8 cellular contexts compared by ENCODE assay signal in the genomic region with DNA sequence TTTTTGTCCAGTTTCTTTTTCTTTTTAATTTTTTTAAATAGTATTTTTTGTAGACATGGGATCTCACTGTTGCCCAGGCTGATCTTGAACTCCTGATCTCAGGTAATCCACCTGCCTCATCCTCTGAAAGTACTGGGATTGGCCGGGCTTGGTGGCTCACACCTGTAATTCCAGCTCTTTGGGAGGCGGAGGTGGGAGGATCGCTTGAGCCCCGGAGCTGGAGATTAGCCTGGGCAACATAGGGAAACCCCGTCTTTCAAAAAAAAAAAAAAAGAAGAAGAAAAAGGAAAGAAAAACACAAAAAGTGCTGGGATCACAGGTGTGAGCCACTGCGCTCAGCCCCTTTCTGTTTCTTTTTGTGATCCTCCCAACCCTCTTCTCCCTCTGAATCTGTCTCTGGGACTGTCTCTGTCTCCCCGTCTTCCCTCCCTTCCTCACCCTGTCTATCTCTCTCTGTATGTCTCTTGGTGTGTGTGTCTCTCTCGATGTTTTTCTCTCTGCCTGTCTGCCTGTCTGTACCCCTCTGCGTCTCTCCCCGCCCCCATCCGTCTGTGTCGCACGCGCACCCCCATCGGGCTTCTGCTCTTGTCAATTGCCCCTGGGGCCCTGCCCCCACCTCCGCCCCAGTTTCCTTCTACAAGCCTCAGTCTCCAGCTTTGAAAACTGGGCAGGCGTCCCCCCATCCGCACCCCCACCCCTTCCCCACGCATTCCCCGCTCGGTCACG. TPM values are rescaled to one million over a fixed set of nuclear protein-coding genes. Genes with fewer than 3 reads are reported as not detected.
DNase-seq lines count a peak whose midpoint lies in the region; ATAC-seq, FAIRE-seq and TF ChIP-seq lines count a peak whose summit lies in the region.

No MANE protein-coding gene starts in this region.

- peak overlapping the region; percentile 90 for H3K4me3 Mint-ChIP-seq in astrocyte (ENCODE audit: unreplicated experiment)

- H3K4me2 ChIP-seq in astrocyte (ENCODE audit: low read length) = peak overlapping the region; percentile 96
- peak overlapping the region; percentile 85 for H3K4me2 ChIP-seq in HepG2 (ENCODE audit: low read depth, low read length)

- intact Hi-C loops in HepG2 (cut with micrococcal nuclease; ENCODE audit: unreplicated experiment) = no loop called here

- WGBS in HepG2 (ENCODE audit: low lambda C conversion rate) = 25% methylated on average over 22 of the region's 22 CpGs

- H3K9me3 ChIP-seq in HEK293 (ENCODE audit: control insufficient read depth, insufficient read depth, low read depth, low read length) = no peaks in the 10 kb centered on the region
- no peaks in the 10 kb centered on the region for H3K9me3 ChIP-seq in astrocyte (ENCODE audit: insufficient read depth, low read depth, low read length)
- no peaks in the 10 kb centered on the region for H3K9me3 ChIP-seq in HepG2 (ENCODE audit: low read length)

- H3K36me3 ChIP-seq in HEK293 (ENCODE audit: control insufficient read depth in 2 of 2, insufficient read depth in 1 of 2, low read length in 2 of 2) (peaks cover 0 to 3% of the 10 kb centered on the region in 2 experiments; a peak in 1 of 3 replicates), astrocyte (ENCODE audit: insufficient read depth, low read length) (peaks cover 4% of the 10 kb centered on the region), HepG2 (replicated peaks in 1 of 2; ENCODE audit: control insufficient read depth in 1 of 2, insufficient read depth in 2 of 2, low read length in 2 of 2) (peaks cover 0 to 3% of the 10 kb centered on the region in 2 experiments; a peak in 1 of 5 replicates)

- H3K27ac ChIP-seq in HEK293 (ENCODE audit: extremely low read depth, low read depth, low read length) = peak overlapping the region; percentile 56
- peak overlapping the region; percentile 56 for H3K27ac ChIP-seq in astrocyte (ENCODE audit: low read depth, low read length)
- peak overlapping the region; percentile 59 for H3K27ac ChIP-seq in HepG2 (ENCODE audit: extremely low read length, insufficient read depth, low read length)

- H3K27me3 ChIP-seq in astrocyte (ENCODE audit: insufficient read depth, low read length) (no peaks in the 10 kb centered on the region), HepG2 (ENCODE audit: control insufficient read depth in 1 of 2, insufficient read depth in 2 of 2, low read length in 2 of 2) (no peaks in the 10 kb centered on the region; a peak in 1 of 5 replicates)

- TF ChIP-seq CTCF in HEK293 (tag by site-specific recombination; IDR thresholded peaks at IDR 0.05) (peak; percentile 23; the same call in 1 of the 2 replicates), astrocyte (IDR thresholded peaks at IDR 0.05; ENCODE audit: insufficient read depth, low read depth, low read length) (no peak), HepG2 (CRISPR knock-in tag; IDR thresholded peaks at IDR 0.05) (no peak)

- H3K9me3 Mint-ChIP-seq in astrocyte (ENCODE audit: unreplicated experiment) = no peaks in the 10 kb centered on the region

- no peak for TF ChIP-seq EP300 in HepG2 (IDR thresholded peaks at IDR 0.05; ENCODE audit: low read depth in 2 of 2, low read length in 2 of 2)
- TF ChIP-seq EP300 in HepG2 (CRISPR knock-in tag; IDR thresholded peaks at IDR 0.05; ENCODE audit: borderline replicate concordance) = no peak

- peak overlapping the region; percentile 26 for H3K4me3 ChIP-seq in HEK293 (ENCODE audit: low read depth, low read length)
- H3K4me3 ChIP-seq in astrocyte (ENCODE audit: insufficient read depth, low read depth, low read length) = peak overlapping the region; percentile 29
- peak overlapping the region; percentile 97 to 98 (median 97) for H3K4me3 ChIP-seq in HepG2 (replicated peaks in 1 of 3; ENCODE audit: insufficient read depth in 1 of 3, low read depth in 2 of 3, low read length in 3 of 3)

- no peak for TF ChIP-seq RAD21 in HepG2 (CRISPR knock-in tag; IDR thresholded peaks at IDR 0.05)

- H4K20me1 ChIP-seq in astrocyte (ENCODE audit: insufficient read depth, low read length) (peaks cover 22% of the 10 kb centered on the region), HepG2 (ENCODE audit: insufficient read depth, low read length) (peaks cover 20% of the 10 kb centered on the region; the same call in 1 of the 2 replicates)

- FAIRE-seq in astrocyte (lab: Jason Lieb, UNC) (no peak), HepG2 (lab: Jason Lieb, UNC) (no peak)

- POLR2A ChIA-PET in HEK293 (lab: Yijun Ruan, JAX) = interaction anchor here (0.5 to 11.2 kb wide), 12 partner anchors 7 to 288 kb away, joined by 3 to 175 read pairs (median 5); a partner anchor contains a TSS
- POLR2A ChIA-PET in HepG2 (lab: Yijun Ruan, JAX) = interaction anchor here (0.6 to 5.8 kb wide), 6 partner anchors 8 to 64 kb away, joined by 3 to 117 read pairs (median 10); a partner anchor contains a TSS

- DNase-seq in T-helper 1 cell = peak; percentile 70 to 89 (median 80)
- no peak for DNase-seq in astrocyte (ENCODE audit: low read depth)
- DNase-seq in HepG2 (ENCODE audit: low spot score) = no peak
- DNase-seq in stimulated activated CD4-positive, alpha-beta T cell treated with anti-CD3 and anti-CD28 coated beads, TNF-alpha, amount 100 ng/mL, for 48 hours (ENCODE audit: low read depth in 3 of 3) = peak; percentile 47 to 84 (median 73)
- no peak for DNase-seq in DMS79 (lab: John Stamatoyannopoulos, UW)
- DNase-seq in cerebellar cortex (ENCODE audit: low spot score) = no peak

- in situ Hi-C loops in HepG2 (cut with HindIII; ENCODE audit: extremely low pct_ligation_motif_present, low pct_unique_long_range_greater_than_20kb) = no loop called here

- CTCF ChIA-PET in HEK293 (lab: Yijun Ruan, JAX) (interaction anchor here (0.6 to 4.6 kb wide), 3 partner anchors 8 to 264 kb away, joined by 3 to 41 read pairs (median 7); no protein-coding TSS in a partner anchor), HepG2 (lab: Yijun Ruan, JAX; ENCODE audit: low intra/inter-chr PET ratio, low total read pairs) (interaction anchor here (0.8 kb wide), 1 partner anchor 9 kb away, joined by 3 read pairs; no protein-coding TSS in a partner anchor)

- H3K9ac ChIP-seq in astrocyte (ENCODE audit: low read length) = peak overlapping the region; percentile 83
- peak overlapping the region; percentile 73 for H3K9ac ChIP-seq in HepG2 (ENCODE audit: insufficient read depth, low read depth, low read length)

- H3K4me1 Mint-ChIP-seq in astrocyte (ENCODE audit: low read depth, unreplicated experiment) = peaks cover 31% of the 10 kb centered on the region

- H3K4me1 ChIP-seq in HEK293 (ENCODE audit: control insufficient read depth, insufficient read depth, low read length) (peaks cover 57% of the 10 kb centered on the region), astrocyte (ENCODE audit: insufficient read depth, low read length) (peaks cover 63% of the 10 kb centered on the region), HepG2 (ENCODE audit: insufficient read depth, low read length) (peaks cover 57% of the 10 kb centered on the region)

- no TSS peak for BruUV-seq in HepG2 (replicated peaks; lab: Mats Ljungman, UMichigan)

- peak overlapping the region; percentile 81 for H3K27ac Mint-ChIP-seq in astrocyte (ENCODE audit: unreplicated experiment)

- H3K36me3 Mint-ChIP-seq in astrocyte (ENCODE audit: low read depth, unreplicated experiment) = peaks cover 2% of the 10 kb centered on the region

- no peak for ATAC-seq in HepG2
- no peak for ATAC-seq in GM18873 (IDR thresholded peaks at IDR 0.05; ENCODE audit: low FRiP score, unreplicated experiment)

- H2AFZ ChIP-seq in astrocyte (ENCODE audit: low read depth, low read length) = peak overlapping the region; percentile 43
- H2AFZ ChIP-seq in HepG2 (ENCODE audit: low read length) = no peak overlapping the region

- H3K79me2 ChIP-seq in astrocyte (ENCODE audit: insufficient read depth, low read length) (peaks cover 30% of the 10 kb centered on the region), HepG2 (ENCODE audit: insufficient read depth, low read length) (peaks cover 32% of the 10 kb centered on the region)

- TF ChIP-seq POLR2A in HepG2 (IDR thresholded peaks at IDR 0.05; ENCODE audit: insufficient read depth in 1 of 2, low read depth in 2 of 2, low read length in 2 of 2) = no peak

- H3K27me3 Mint-ChIP-seq in astrocyte (ENCODE audit: low read depth, unreplicated experiment) = no peaks in the 10 kb centered on the region

RNA-seq across cellular contexts. Expression of a gene that starts 0.6 kb away (rescaled TPM):
- total RNA-seq in astrocyte (21.6 and 28.0 TPM in 2 replicates), HepG2 (2016; rRNA removed; fragmentation: Illumina TruSeq; extraction: Trizol) (0.81 and 1.7 TPM in 2 replicates)
- 1.2 and 1.4 TPM in 2 replicates for total RNA-seq in HepG2 (2016; cell fraction: cytosol; rRNA removed; fragmentation: Illumina TruSeq; extraction: Trizol; ENCODE audit: low read depth)
- total RNA-seq in HepG2 (2016; cell fraction: insoluble cytoplasmic fraction; rRNA removed; fragmentation: Illumina TruSeq; extraction: Trizol) = 0.52 and 1.3 TPM in 2 replicates
- total RNA-seq in HepG2 (2016; cell fraction: membrane; rRNA removed; fragmentation: Illumina TruSeq; extraction: Trizol) = 1.9 and 2.1 TPM in 2 replicates
- 1.1 and 2.6 TPM in 2 replicates for total RNA-seq in HepG2 (2016; cell fraction: nucleus; rRNA removed; fragmentation: Illumina TruSeq; extraction: Trizol)
- polyA plus RNA-seq in HepG2 (2011; rRNA removed) = 1.4 and 2.1 TPM in 2 replicates
- 2.1 TPM in 2 replicates for polyA plus RNA-seq in HepG2 (2011; cell fraction: cytosol; rRNA removed)
- polyA plus RNA-seq in HepG2 (2011; cell fraction: nucleus; rRNA removed) = 10.8 and 12.7 TPM in 2 replicates
- polyA plus RNA-seq in HepG2 (2012) = 9.4 and 10.6 TPM in 2 replicates
- 1.1 and 1.3 TPM in 2 replicates for polyA plus RNA-seq in HepG2 (2016; cell fraction: cytosol; fragmentation: Illumina TruSeq; extraction: Trizol; ENCODE audit: low read depth)
- polyA plus RNA-seq in HepG2 (2016; cell fraction: insoluble cytoplasmic fraction; fragmentation: Illumina TruSeq; extraction: Trizol; ENCODE audit: low read depth) = 2.3 and 4.1 TPM in 2 replicates
- 1.9 and 2.8 TPM in 2 replicates for polyA plus RNA-seq in HepG2 (2016; cell fraction: membrane; fragmentation: Illumina TruSeq; extraction: Trizol; ENCODE audit: low read depth)
- 6.2 and 8.4 TPM in 2 replicates for polyA plus RNA-seq in HepG2 (2016; cell fraction: nucleus; fragmentation: Illumina TruSeq; extraction: Trizol; ENCODE audit: insufficient read depth, low read depth)
- polyA minus RNA-seq in HepG2 (2011; rRNA and poly(A)+ RNA removed; ENCODE audit: low replicate concordance) = 4.1 and 5.5 TPM in 2 replicates
- 7.8 and 9.2 TPM in 2 replicates for polyA minus RNA-seq in HepG2 (2011; cell fraction: cytosol; rRNA and poly(A)+ RNA removed)
- 4.1 and 6.0 TPM in 2 replicates for polyA minus RNA-seq in HepG2 (2011; cell fraction: nucleus; rRNA and poly(A)+ RNA removed)

RNA-seq across cellular contexts. Expression of a gene that starts 6.4 kb away (rescaled TPM):
- total RNA-seq in astrocyte (101 and 102 TPM in 2 replicates), HepG2 (2016; rRNA removed; fragmentation: Illumina TruSeq; extraction: Trizol) (3.6 and 5.2 TPM in 2 replicates)
- 0.51 and 1.9 TPM in 2 replicates for total RNA-seq in HepG2 (2016; cell fraction: cytosol; rRNA removed; fragmentation: Illumina TruSeq; extraction: Trizol; ENCODE audit: low read depth)
- total RNA-seq in HepG2 (2016; cell fraction: insoluble cytoplasmic fraction; rRNA removed; fragmentation: Illumina TruSeq; extraction: Trizol) = 3.1 and 4.0 TPM in 2 replicates
- total RNA-seq in HepG2 (2016; cell fraction: membrane; rRNA removed; fragmentation: Illumina TruSeq; extraction: Trizol) = 2.0 and 3.5 TPM in 2 replicates
- total RNA-seq in HepG2 (2016; cell fraction: nucleus; rRNA removed; fragmentation: Illumina TruSeq; extraction: Trizol) = 6.8 TPM in 2 replicates
- 6.8 and 7.8 TPM in 2 replicates for polyA plus RNA-seq in HepG2 (2011; rRNA removed)
- 1.9 and 2.4 TPM in 2 replicates for polyA plus RNA-seq in HepG2 (2011; cell fraction: cytosol; rRNA removed)
- 30.6 and 32.3 TPM in 2 replicates for polyA plus RNA-seq in HepG2 (2011; cell fraction: nucleus; rRNA removed)
- polyA plus RNA-seq in HepG2 (2012) = 5.1 and 11.3 TPM in 2 replicates
- polyA plus RNA-seq in HepG2 (2016; cell fraction: cytosol; fragmentation: Illumina TruSeq; extraction: Trizol; ENCODE audit: low read depth) = 0.75 and 1.5 TPM in 2 replicates
- polyA plus RNA-seq in HepG2 (2016; cell fraction: insoluble cytoplasmic fraction; fragmentation: Illumina TruSeq; extraction: Trizol; ENCODE audit: low read depth) = 2.8 and 5.1 TPM in 2 replicates
- polyA plus RNA-seq in HepG2 (2016; cell fraction: membrane; fragmentation: Illumina TruSeq; extraction: Trizol; ENCODE audit: low read depth) = 2.6 and 3.5 TPM in 2 replicates
- 17.4 and 28.3 TPM in 2 replicates for polyA plus RNA-seq in HepG2 (2016; cell fraction: nucleus; fragmentation: Illumina TruSeq; extraction: Trizol; ENCODE audit: insufficient read depth, low read depth)
- 6.5 and 8.4 TPM in 2 replicates for polyA minus RNA-seq in HepG2 (2011; rRNA and poly(A)+ RNA removed; ENCODE audit: low replicate concordance)
- 6.3 and 8.3 TPM in 2 replicates for polyA minus RNA-seq in HepG2 (2011; cell fraction: cytosol; rRNA and poly(A)+ RNA removed)
- polyA minus RNA-seq in HepG2 (2011; cell fraction: nucleus; rRNA and poly(A)+ RNA removed) = 18.9 and 20.1 TPM in 2 replicates

RNA-seq across cellular contexts. Expression of a gene that starts 14.9 kb away (rescaled TPM):
- 27.0 and 29.9 TPM in 2 replicates for total RNA-seq in astrocyte
- 14.0 and 18.1 TPM in 2 replicates for total RNA-seq in HepG2 (2016; rRNA removed; fragmentation: Illumina TruSeq; extraction: Trizol)
- total RNA-seq in HepG2 (2016; cell fraction: cytosol; rRNA removed; fragmentation: Illumina TruSeq; extraction: Trizol; ENCODE audit: low read depth) = 3.3 and 3.4 TPM in 2 replicates
- total RNA-seq in HepG2 (2016; cell fraction: insoluble cytoplasmic fraction; rRNA removed; fragmentation: Illumina TruSeq; extraction: Trizol) = 14.6 and 16.5 TPM in 2 replicates
- total RNA-seq in HepG2 (2016; cell fraction: membrane; rRNA removed; fragmentation: Illumina TruSeq; extraction: Trizol) = 8.2 and 8.3 TPM in 2 replicates
- total RNA-seq in HepG2 (2016; cell fraction: nucleus; rRNA removed; fragmentation: Illumina TruSeq; extraction: Trizol) = 6.8 and 6.9 TPM in 2 replicates
- 19.7 and 23.7 TPM in 2 replicates for polyA plus RNA-seq in HepG2 (2011; rRNA removed)
- 23.2 and 27.9 TPM in 2 replicates for polyA plus RNA-seq in HepG2 (2011; cell fraction: cytosol; rRNA removed)
- polyA plus RNA-seq in HepG2 (2011; cell fraction: nucleus; rRNA removed) = 16.6 and 20.4 TPM in 2 replicates
- polyA plus RNA-seq in HepG2 (2012) = 12.2 and 13.4 TPM in 2 replicates
- polyA plus RNA-seq in HepG2 (2016; cell fraction: cytosol; fragmentation: Illumina TruSeq; extraction: Trizol; ENCODE audit: low read depth) = 3.1 TPM in 2 replicates
- polyA plus RNA-seq in HepG2 (2016; cell fraction: insoluble cytoplasmic fraction; fragmentation: Illumina TruSeq; extraction: Trizol; ENCODE audit: low read depth) = 18.4 and 20.3 TPM in 2 replicates
- 6.3 and 7.9 TPM in 2 replicates for polyA plus RNA-seq in HepG2 (2016; cell fraction: membrane; fragmentation: Illumina TruSeq; extraction: Trizol; ENCODE audit: low read depth)
- polyA plus RNA-seq in HepG2 (2016; cell fraction: nucleus; fragmentation: Illumina TruSeq; extraction: Trizol; ENCODE audit: insufficient read depth, low read depth) = 14.1 and 15.8 TPM in 2 replicates
- polyA minus RNA-seq in HepG2 (2011; rRNA and poly(A)+ RNA removed; ENCODE audit: low replicate concordance) = 44.1 and 48.3 TPM in 2 replicates
- polyA minus RNA-seq in HepG2 (2011; cell fraction: cytosol; rRNA and poly(A)+ RNA removed) = 10.6 and 11.3 TPM in 2 replicates
- polyA minus RNA-seq in HepG2 (2011; cell fraction: nucleus; rRNA and poly(A)+ RNA removed) = 10.1 and 13.1 TPM in 2 replicates

RNA-seq across cellular contexts. Expression of a gene that starts 15.2 kb away (rescaled TPM):
- total RNA-seq in astrocyte (42.0 and 43.2 TPM in 2 replicates), HepG2 (2016; rRNA removed; fragmentation: Illumina TruSeq; extraction: Trizol) (30.2 and 31.0 TPM in 2 replicates)
- 4.3 and 4.6 TPM in 2 replicates for total RNA-seq in HepG2 (2016; cell fraction: cytosol; rRNA removed; fragmentation: Illumina TruSeq; extraction: Trizol; ENCODE audit: low read depth)
- 25.2 and 33.6 TPM in 2 replicates for total RNA-seq in HepG2 (2016; cell fraction: insoluble cytoplasmic fraction; rRNA removed; fragmentation: Illumina TruSeq; extraction: Trizol)
- total RNA-seq in HepG2 (2016; cell fraction: membrane; rRNA removed; fragmentation: Illumina TruSeq; extraction: Trizol) = 7.2 and 8.9 TPM in 2 replicates
- 17.1 and 20.6 TPM in 2 replicates for total RNA-seq in HepG2 (2016; cell fraction: nucleus; rRNA removed; fragmentation: Illumina TruSeq; extraction: Trizol)
- 30.3 and 31.1 TPM in 2 replicates for polyA plus RNA-seq in HepG2 (2011; rRNA removed)
- polyA plus RNA-seq in HepG2 (2011; cell fraction: cytosol; rRNA removed) = 23.2 and 28.5 TPM in 2 replicates
- 46.4 and 51.2 TPM in 2 replicates for polyA plus RNA-seq in HepG2 (2011; cell fraction: nucleus; rRNA removed)
- polyA plus RNA-seq in HepG2 (2012) = 31.0 and 32.0 TPM in 2 replicates
- polyA plus RNA-seq in HepG2 (2016; cell fraction: cytosol; fragmentation: Illumina TruSeq; extraction: Trizol; ENCODE audit: low read depth) = 4.2 and 4.5 TPM in 2 replicates
- 45.7 and 53.2 TPM in 2 replicates for polyA plus RNA-seq in HepG2 (2016; cell fraction: insoluble cytoplasmic fraction; fragmentation: Illumina TruSeq; extraction: Trizol; ENCODE audit: low read depth)
- polyA plus RNA-seq in HepG2 (2016; cell fraction: membrane; fragmentation: Illumina TruSeq; extraction: Trizol; ENCODE audit: low read depth) = 7.1 and 7.8 TPM in 2 replicates
- polyA plus RNA-seq in HepG2 (2016; cell fraction: nucleus; fragmentation: Illumina TruSeq; extraction: Trizol; ENCODE audit: insufficient read depth, low read depth) = 51.5 and 52.7 TPM in 2 replicates
- polyA minus RNA-seq in HepG2 (2011; rRNA and poly(A)+ RNA removed; ENCODE audit: low replicate concordance) = 32.5 and 51.4 TPM in 2 replicates
- 17.1 and 19.9 TPM in 2 replicates for polyA minus RNA-seq in HepG2 (2011; cell fraction: cytosol; rRNA and poly(A)+ RNA removed)
- polyA minus RNA-seq in HepG2 (2011; cell fraction: nucleus; rRNA and poly(A)+ RNA removed) = 30.1 and 33.9 TPM in 2 replicates

RNA-seq across cellular contexts. Expression of a gene that starts 29.7 kb away (rescaled TPM):
- total RNA-seq in astrocyte (1,194 and 1,329 TPM in 2 replicates), HepG2 (2016; rRNA removed; fragmentation: Illumina TruSeq; extraction: Trizol) (488 and 790 TPM in 2 replicates)
- 875 and 1,100 TPM in 2 replicates for total RNA-seq in HepG2 (2016; cell fraction: cytosol; rRNA removed; fragmentation: Illumina TruSeq; extraction: Trizol; ENCODE audit: low read depth)
- 524 and 648 TPM in 2 replicates for total RNA-seq in HepG2 (2016; cell fraction: insoluble cytoplasmic fraction; rRNA removed; fragmentation: Illumina TruSeq; extraction: Trizol)
- 1,389 and 1,434 TPM in 2 replicates for total RNA-seq in HepG2 (2016; cell fraction: membrane; rRNA removed; fragmentation: Illumina TruSeq; extraction: Trizol)
- total RNA-seq in HepG2 (2016; cell fraction: nucleus; rRNA removed; fragmentation: Illumina TruSeq; extraction: Trizol) = 216 and 289 TPM in 2 replicates
- polyA plus RNA-seq in HepG2 (2011; rRNA removed) = 2,583 and 2,596 TPM in 2 replicates
- 6,196 and 9,335 TPM in 2 replicates for polyA plus RNA-seq in HepG2 (2011; cell fraction: cytosol; rRNA removed)
- polyA plus RNA-seq in HepG2 (2011; cell fraction: nucleus; rRNA removed) = 2,074 and 2,083 TPM in 2 replicates
- polyA plus RNA-seq in HepG2 (2012) = 3,042 and 3,601 TPM in 2 replicates
- 3,994 and 4,562 TPM in 2 replicates for polyA plus RNA-seq in HepG2 (2016; cell fraction: cytosol; fragmentation: Illumina TruSeq; extraction: Trizol; ENCODE audit: low read depth)
- 2,744 and 2,812 TPM in 2 replicates for polyA plus RNA-seq in HepG2 (2016; cell fraction: insoluble cytoplasmic fraction; fragmentation: Illumina TruSeq; extraction: Trizol; ENCODE audit: low read depth)
- 5,655 and 5,989 TPM in 2 replicates for polyA plus RNA-seq in HepG2 (2016; cell fraction: membrane; fragmentation: Illumina TruSeq; extraction: Trizol; ENCODE audit: low read depth)
- 1,642 and 1,701 TPM in 2 replicates for polyA plus RNA-seq in HepG2 (2016; cell fraction: nucleus; fragmentation: Illumina TruSeq; extraction: Trizol; ENCODE audit: insufficient read depth, low read depth)
- 2,434 and 2,985 TPM in 2 replicates for polyA minus RNA-seq in HepG2 (2011; rRNA and poly(A)+ RNA removed; ENCODE audit: low replicate concordance)
- polyA minus RNA-seq in HepG2 (2011; cell fraction: cytosol; rRNA and poly(A)+ RNA removed) = 1,333 and 1,373 TPM in 2 replicates
- polyA minus RNA-seq in HepG2 (2011; cell fraction: nucleus; rRNA and poly(A)+ RNA removed) = 311 and 415 TPM in 2 replicates

Comparison
In these comparisons a context has a peak if more than half of its experiments do, and no peak if none do; other contexts are left out.
1. H3K4me3 ChIP-seq: peak in every context shown above with its lines; median percentile 97 in HepG2; 29 in astrocyte; 26 in HEK293.
2. DNase-seq: peak in T-helper 1 cell (5 of 5) and stimulated activated CD4-positive, alpha-beta T cell treated with anti-CD3 and anti-CD28 coated beads, TNF-alpha, amount 100 ng/mL, for 48 hours (3 of 3); none in astrocyte (single experiment), HepG2 (single experiment), DMS79 (single experiment) and cerebellar cortex (single experiment).
3. RNA of a gene that starts 6.4 kb away (total RNA-seq): 101 to 102 TPM in astrocyte; 0.51 to 6.8 TPM in HepG2; every median in the first group is over 10 times any median in the second.
4. Peak in every context shown above with its lines, with median percentiles within 50 percentile points of each other: H3K27ac ChIP-seq.